ENCODE assay signal across 14 cellular contexts in genomic region chr13:21058361-21058760, GRCh38. TPM values are rescaled to one million over a fixed set of nuclear protein-coding genes. Genes with fewer than 3 reads are reported as not detected.
DNase-seq lines count a peak whose midpoint lies in the region; ATAC-seq, FAIRE-seq and TF ChIP-seq lines count a peak whose summit lies in the region.
"Had no signal": no experiment of that assay in that cellular context is flagged by ENCODE, and none has a peak within 500 bp of the region (broad histone marks: within the 10 kb centered on the region; RNA-seq: fewer than 3 reads in every experiment).

No MANE protein-coding gene starts in this region.

- no peak overlapping the region for H3K23ac ChIP-seq in mesenchymal stem cell (ENCODE audit: low read length in 2 of 2)

- H3K9me3 Mint-ChIP-seq in astrocyte (ENCODE audit: unreplicated experiment), result no peaks in the 10 kb centered on the region
- H3K9me3 Mint-ChIP-seq: CD8-positive, alpha-beta T cell had no signal

- TF ChIP-seq RAD21 in HCT116 (IDR thresholded peaks at IDR 0.05; ENCODE audit: low read depth), result no peak

- no peak overlapping the region for H2BK15ac ChIP-seq in mesenchymal stem cell (ENCODE audit: low read depth, poor library complexity, severe bottlenecking)

- peaks cover 3% of the 10 kb centered on the region for H3K36me3 Mint-ChIP-seq in astrocyte (ENCODE audit: low read depth, unreplicated experiment)
- H3K36me3 Mint-ChIP-seq: CD8-positive, alpha-beta T cell had no signal

- no peak overlapping the region for H3K18ac ChIP-seq in mesenchymal stem cell (ENCODE audit: low read depth in 1 of 2, low read length in 2 of 2)

- peaks cover 29% of the 10 kb centered on the region for H3K4me1 Mint-ChIP-seq in astrocyte (ENCODE audit: low read depth, unreplicated experiment)

- BruUV-seq in HCT116 (replicated peaks; lab: Mats Ljungman, UMichigan), result no TSS peak

- H4K91ac ChIP-seq in mesenchymal stem cell (ENCODE audit: low read length), result no peak overlapping the region

- H4K20me1 ChIP-seq in HCT116 (ENCODE audit: insufficient read depth) (no peaks in the 10 kb centered on the region), astrocyte (ENCODE audit: insufficient read depth, low read length) (peaks cover 67% of the 10 kb centered on the region)

- no peak overlapping the region for H2AK5ac ChIP-seq in mesenchymal stem cell (ENCODE audit: low read length, severe bottlenecking)

- CTCF ChIA-PET in HCT116 (lab: Charles Lee), result no interaction called here

- no peak for FAIRE-seq in astrocyte (lab: Jason Lieb, UNC)
- FAIRE-seq: H1, TTC549 had no signal

- no peak overlapping the region for H2BK12ac ChIP-seq in mesenchymal stem cell (ENCODE audit: low read length in 2 of 2)

- ATAC-seq in HCT116, result no peak
- ATAC-seq in GM19035 (IDR thresholded peaks at IDR 0.05; ENCODE audit: unreplicated experiment), result no peak
- ATAC-seq: CD8-positive, alpha-beta T cell had no signal

- no peak overlapping the region for H4K8ac ChIP-seq in mesenchymal stem cell (ENCODE audit: low read length)

- H3K9me3 ChIP-seq in HCT116 (ENCODE audit: control insufficient read depth in 1 of 2, insufficient read depth in 1 of 2, low read depth in 1 of 2, low read length in 2 of 2), result no peaks in the 10 kb centered on the region
- H3K9me3 ChIP-seq in astrocyte (ENCODE audit: insufficient read depth, low read depth, low read length), result no peaks in the 10 kb centered on the region
- H3K9me3 ChIP-seq in mesenchymal stem cell (ENCODE audit: control insufficient read depth, low read length), result no peaks in the 10 kb centered on the region
- H3K9me3 ChIP-seq: spleen had no signal

- H2BK5ac ChIP-seq in mesenchymal stem cell (ENCODE audit: low read depth, low read length, poor library complexity, severe bottlenecking), result no peak overlapping the region

- H3K79me2 ChIP-seq in HCT116 (ENCODE audit: insufficient read depth, low read length) (peaks cover 74% of the 10 kb centered on the region), astrocyte (ENCODE audit: insufficient read depth, low read length) (peaks cover 78% of the 10 kb centered on the region)

- no peak overlapping the region for H3K4ac ChIP-seq in mesenchymal stem cell (ENCODE audit: low read depth in 1 of 2, low read length in 2 of 2)

- peaks cover 24 to 29% of the 10 kb centered on the region in 2 experiments for H3K4me1 ChIP-seq in HCT116 (ENCODE audit: control insufficient read depth in 1 of 2, insufficient read depth in 2 of 2, low read length in 2 of 2)
- H3K4me1 ChIP-seq in astrocyte (ENCODE audit: insufficient read depth, low read length), result peaks cover 32% of the 10 kb centered on the region
- peaks cover 17% of the 10 kb centered on the region for H3K4me1 ChIP-seq in mesenchymal stem cell (ENCODE audit: control insufficient read depth, insufficient read depth, low read depth, low read length)

- no peaks in the 10 kb centered on the region for H3K36me3 ChIP-seq in HCT116 (ENCODE audit: control insufficient read depth in 1 of 2, insufficient read depth in 2 of 2, low read length in 2 of 2)
- H3K36me3 ChIP-seq in astrocyte (ENCODE audit: insufficient read depth, low read length), result peaks cover 3% of the 10 kb centered on the region
- H3K36me3 ChIP-seq in mesenchymal stem cell (ENCODE audit: control insufficient read depth in 1 of 2, insufficient read depth in 2 of 2, low read depth in 1 of 2, low read length in 2 of 2), result peaks cover 0 to 4% of the 10 kb centered on the region in 2 experiments
- H3K36me3 ChIP-seq: spleen had no signal

- peak overlapping the region; percentile 89 for H3K4me3 Mint-ChIP-seq in astrocyte (ENCODE audit: unreplicated experiment)

- H3K27me3 ChIP-seq in HCT116 (ENCODE audit: insufficient read depth, low read length), result no peaks in the 10 kb centered on the region
- no peaks in the 10 kb centered on the region for H3K27me3 ChIP-seq in astrocyte (ENCODE audit: insufficient read depth, low read length)
- no peaks in the 10 kb centered on the region for H3K27me3 ChIP-seq in mesenchymal stem cell (ENCODE audit: control insufficient read depth in 1 of 2, insufficient read depth in 1 of 2, low read length in 2 of 2)

- no peak overlapping the region for H2BK120ac ChIP-seq in mesenchymal stem cell (ENCODE audit: low read depth, low read length)

- H3K27ac Mint-ChIP-seq in astrocyte (ENCODE audit: unreplicated experiment), result no peak overlapping the region
- H3K27ac Mint-ChIP-seq: CD8-positive, alpha-beta T cell had no signal

- no peak overlapping the region for H3K9ac ChIP-seq in HCT116 (ENCODE audit: low read length)
- no peak overlapping the region for H3K9ac ChIP-seq in astrocyte (ENCODE audit: low read length)
- peak overlapping the region; percentile 39 for H3K9ac ChIP-seq in mesenchymal stem cell (ENCODE audit: low read length)
- H3K9ac ChIP-seq: KMS-11 had no signal

- H3K27ac ChIP-seq in HCT116 (ENCODE audit: low read depth, low read length) (no peak overlapping the region), astrocyte (ENCODE audit: low read depth, low read length) (no peak overlapping the region), mesenchymal stem cell (ENCODE audit: low read length, poor library complexity, severe bottlenecking) (no peak overlapping the region)
- H3K27ac ChIP-seq: KMS-11, spleen had no signal

- POLR2A ChIA-PET in HCT116 (lab: Charles Lee), result no interaction called here

- peak overlapping the region; percentile 32 for H3K4me2 ChIP-seq in HCT116 (ENCODE audit: low read length)
- H3K4me2 ChIP-seq in astrocyte (ENCODE audit: low read length), result peak overlapping the region; percentile 90
- peak overlapping the region; percentile 7 for H3K4me2 ChIP-seq in mesenchymal stem cell (ENCODE audit: low read length, poor library complexity, severe bottlenecking)
- H3K4me2 ChIP-seq: KMS-11 had no signal

- no peaks in the 10 kb centered on the region for H3K27me3 Mint-ChIP-seq in astrocyte (ENCODE audit: low read depth, unreplicated experiment)

- no peak for TF ChIP-seq CTCF in AG10803 (conservative IDR thresholded peaks at IDR 0.05; ENCODE audit: low read length)
- TF ChIP-seq CTCF in HCT116 (IDR thresholded peaks at IDR 0.05 in 2 of 3, conservative IDR thresholded peaks at IDR 0.05 in 1 of 3; ENCODE audit: borderline replicate concordance in 1 of 3, insufficient read depth in 1 of 3, low read depth in 2 of 3, low read length in 2 of 3), result no peak
- no peak for TF ChIP-seq CTCF in astrocyte (IDR thresholded peaks at IDR 0.05; ENCODE audit: insufficient read depth, low read depth, low read length)

- no peaks in the 10 kb centered on the region for H3K9me2 ChIP-seq in HCT116 (ENCODE audit: insufficient read depth)

- no peak overlapping the region for H3K14ac ChIP-seq in mesenchymal stem cell (ENCODE audit: low read length in 2 of 2)

- intact Hi-C loops in HCT116 (cut with micrococcal nuclease), result no loop called here

- DNase-seq in AG10803 (ENCODE audit: low read depth), result peak; percentile 35
- DNase-seq in HCT116 (ENCODE audit: low read depth, low spot score), result no peak
- no peak for DNase-seq in astrocyte (ENCODE audit: low read depth)
- no peak for DNase-seq in mesenchymal stem cell
- no peak for DNase-seq in iPS-NIHi7 (ENCODE audit: extremely low spot score)
- DNase-seq in NCI-H526 treated with DMSO at 0.1 percent for 48 hours (lab: John Stamatoyannopoulos, UW), result no peak
- no peak for DNase-seq in stimulated activated CD4-positive, alpha-beta T cell treated with anti-CD3 and anti-CD28 coated beads, Interleukin-12 subunit alpha, Interleukin-12 subunit beta, amount 100 ng/mL, for 4 hours
- DNase-seq: CD8-positive, alpha-beta T cell; NCI-H2107; spleen had no signal

- WGBS in mesenchymal stem cell, result 84% methylated on average over 2 of the region's 2 CpGs

- H3K79me1 ChIP-seq in mesenchymal stem cell (replicated peaks; ENCODE audit: low read length, poor library complexity, severe bottlenecking), result no peaks in the 10 kb centered on the region

- H3K4me3 ChIP-seq in AG10803 (ENCODE audit: low read length) (no peak overlapping the region), HCT116 (replicated peaks in 1 of 2; ENCODE audit: low read depth in 1 of 2, low read length in 2 of 2) (no peak overlapping the region), astrocyte (ENCODE audit: insufficient read depth, low read depth, low read length) (no peak overlapping the region), mesenchymal stem cell (ENCODE audit: insufficient read depth in 1 of 2, low read depth in 1 of 2, low read length in 2 of 2) (peak overlapping the region in 1 of 2 experiments; percentile 12)

- no peak for TF ChIP-seq POLR2A in HCT116 (IDR thresholded peaks at IDR 0.05; ENCODE audit: borderline replicate concordance, extremely low read depth, insufficient read depth, insufficient read length)

- RAD21 ChIA-PET in HCT116 (lab: Charles Lee; ENCODE audit: low non-redundant PET in 1 of 2, low total read pairs in 2 of 2, uncharacterized antibody in 2 of 2, unreplicated experiment in 2 of 2), result no interaction called here

- H2AFZ ChIP-seq in HCT116 (ENCODE audit: low read depth, low read length, poor library complexity, severe bottlenecking), result no peak overlapping the region
- no peak overlapping the region for H2AFZ ChIP-seq in astrocyte (ENCODE audit: low read depth, low read length)
- H2AFZ ChIP-seq in mesenchymal stem cell (ENCODE audit: low read depth, low read length), result no peak overlapping the region

TF ChIP-seq in HCT116, 20 proteins besides CTCF, POLR2A, EP300 and RAD21:
- TF ChIP-seq EZH2phosphoT487 (IDR thresholded peaks at IDR 0.05; ENCODE audit: borderline replicate concordance) (no peak), SIN3A (IDR thresholded peaks at IDR 0.05; ENCODE audit: low read depth) (no peak), JUND (IDR thresholded peaks at IDR 0.05) (no peak), EGR1 (IDR thresholded peaks at IDR 0.05; ENCODE audit: low read depth) (no peak), ELF1 (IDR thresholded peaks at IDR 0.05; ENCODE audit: borderline replicate concordance, low read depth) (no peak), MAX (IDR thresholded peaks at IDR 0.05) (no peak), FOSL1 (IDR thresholded peaks at IDR 0.05; ENCODE audit: low read depth) (no peak)

RNA-seq across cellular contexts. Expression of gene LATS2, which starts 3.0 kb away (rescaled TPM):
- total RNA-seq in HCT116 (2021; ENCODE audit: unreplicated experiment) (18.8 TPM), astrocyte (46.3 and 46.7 TPM in 2 replicates)
- 6.2 and 8.7 TPM in 2 replicates for polyA plus RNA-seq in HCT116 (2012)
- 23.0 TPM for polyA plus RNA-seq in mesenchymal stem cell (2013, experiment 1 of 2)
- 23.1 TPM for polyA plus RNA-seq in mesenchymal stem cell (2013, experiment 2 of 2)

Comparison
In these comparisons a context has a peak if more than half of its experiments do, and no peak if none do; other contexts are left out.
1. H3K4me2 ChIP-seq: peak in every context shown above with its lines; median percentile 90 in astrocyte; 32 in HCT116; 7 in mesenchymal stem cell.